12 cellular contexts compared by ENCODE assay signal in the genomic region with DNA sequence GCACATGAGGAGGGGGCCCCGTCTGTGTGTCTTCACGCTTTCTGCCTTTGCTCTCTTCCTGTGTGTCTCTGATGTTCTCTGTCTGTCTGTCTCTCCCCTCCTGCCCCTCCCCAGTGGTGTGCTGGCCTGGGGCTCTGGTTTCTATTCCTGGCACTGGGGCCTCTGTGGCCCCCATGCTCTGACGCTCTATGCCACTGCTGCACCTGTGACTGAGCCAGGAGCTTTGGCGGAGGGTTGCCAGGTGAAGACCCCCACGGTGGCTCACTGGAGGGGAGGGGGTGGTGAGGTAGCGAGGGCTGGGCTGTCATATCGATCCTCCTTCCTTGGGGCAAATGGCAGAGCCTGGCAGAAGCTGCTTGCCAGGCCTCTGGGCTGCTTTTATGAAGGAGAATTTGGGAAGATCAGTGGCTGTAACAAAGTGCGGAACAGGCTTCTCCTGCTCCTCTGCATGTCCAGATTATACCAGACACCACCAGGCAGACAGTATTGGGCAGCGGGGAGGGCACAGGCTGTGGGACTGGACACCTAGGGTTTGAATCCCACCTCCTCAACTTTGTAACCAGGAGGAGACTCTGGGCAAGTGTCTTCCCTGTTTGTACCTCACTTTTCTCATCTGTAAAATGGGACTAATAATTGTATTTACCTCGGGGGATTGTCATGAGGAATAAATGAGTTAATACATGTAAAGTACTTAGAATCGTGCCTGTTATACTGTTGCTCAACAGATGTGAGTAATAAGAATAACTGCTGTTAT.
"Had no signal": no experiment of that assay in that cellular context is flagged by ENCODE, and none has a peak within 500 bp of the region (broad histone marks: within the 10 kb centered on the region; RNA-seq: fewer than 3 reads in every experiment).

No MANE protein-coding gene starts in this region.

- H3K27ac ChIP-seq: body of pancreas, pancreas, testis had no signal

- H3K27me3 ChIP-seq: body of pancreas, pancreas, testis had no signal

- H3K9me3 ChIP-seq: body of pancreas, pancreas, testis had no signal

- FAIRE-seq: pancreas, urothelium cell line had no signal

- H3K36me3 ChIP-seq: pancreas had no signal

- H3K4me3 ChIP-seq: body of pancreas, pancreas, testis had no signal

- DNase-seq: activated CD4-positive, alpha-beta memory T cell treated with anti-CD3 and anti-CD28 coated beads, Interleukin-2, amount 10 ng/mL, durations not matched to agents 7 days and 5 days; amniotic stem cell; body of pancreas; foreskin fibroblast; glutamatergic neuron; pancreas; stimulated activated CD4-positive, alpha-beta T cell treated with anti-CD3 and anti-CD28 coated beads, Interleukin-15, amount 100 ng/mL, for 24 hours; stimulated activated CD4-positive, alpha-beta T cell treated with anti-CD3 and anti-CD28 coated beads, Interleukin-4, amount 100 ng/mL, for 24 hours; stimulated activated naive CD8-positive, alpha-beta T cell treated with anti-CD3 and anti-CD28 coated beads, Interleukin-15, amount 100 ng/mL, for 72 hours; testis had no signal

- H3K4me1 ChIP-seq: body of pancreas, pancreas, testis had no signal

- ATAC-seq: activated naive CD4-positive, alpha-beta T cell treated with anti-CD3 and anti-CD28 coated beads, Interleukin-2, amount 50 U/mL, for 72 hours; body of pancreas; pancreas; stimulated activated naive CD8-positive, alpha-beta T cell treated with anti-CD3 and anti-CD28 coated beads, Interleukin-15, amount 100 ng/mL, for 72 hours had no signal
